In genomic region chr6:121418346-121418745, GRCh38 we compare ENCODE assay signal across 3 cellular contexts.
"Had no signal": no experiment of that assay in that cellular context is flagged by ENCODE, and none has a peak within 500 bp of the region (broad histone marks: within the 10 kb centered on the region; RNA-seq: fewer than 3 reads in every experiment).

No MANE protein-coding gene starts in this region.

- DNase-seq: GDM1, GF-D8 had no signal

- ATAC-seq: GM12878 had no signal

- H3K4me3 ChIP-seq: GM12878 had no signal
